ENCODE assay signal across 17 cellular contexts in genomic region chr15:82058517-82059204, GRCh38. TPM values are rescaled to one million over a fixed set of nuclear protein-coding genes. Genes with fewer than 3 reads are reported as not detected.
DNase-seq lines count a peak whose midpoint lies in the region; ATAC-seq and TF ChIP-seq lines count a peak whose summit lies in the region.
"Had no signal": no experiment of that assay in that cellular context is flagged by ENCODE, and none has a peak within 500 bp of the region (broad histone marks: within the 10 kb centered on the region; RNA-seq: fewer than 3 reads in every experiment).

No MANE protein-coding gene starts in this region.

- CTCF ChIA-PET in WTC11 (lab: Charles Lee) = interaction anchor here (0.6 to 2.0 kb wide), 3 partner anchors 12 to 193 kb away, joined by 3 to 22 read pairs (median 10); partner anchors contain the start of gene MEX3B

- H3K14ac ChIP-seq in H9 (ENCODE audit: insufficient read depth, low read length) = no peak overlapping the region

- POLR2A ChIA-PET in WTC11 (lab: Charles Lee) = interaction anchor here (2.3 kb wide), 1 partner anchor 12 kb away, joined by 9 read pairs; no protein-coding TSS in a partner anchor

- H3K27me3 ChIP-seq in H9 (ENCODE audit: insufficient read depth, low read length) (peaks cover 10% of the 10 kb centered on the region; the same call in 1 of the 2 replicates), iPS-18a (ENCODE audit: control insufficient read depth, insufficient read depth, low read length) (peaks cover 74% of the 10 kb centered on the region)
- H3K27me3 ChIP-seq: SJSA1 had no signal

- H3K79me1 ChIP-seq in H9 (ENCODE audit: insufficient read depth, low read depth, low read length, poor library complexity, severe bottlenecking) = no peaks in the 10 kb centered on the region

- no peak overlapping the region for H4K5ac ChIP-seq in H9 (ENCODE audit: insufficient read length, low read depth, low read length)

- H2AK5ac ChIP-seq in H9 (ENCODE audit: insufficient read length, low read length) = no peak overlapping the region

- H3K4me2 ChIP-seq in H9 (ENCODE audit: insufficient read depth, insufficient read length, low read length) = peak overlapping the region; percentile 95

- peak overlapping the region; percentile 49 to 84 for H3K4me3 Mint-ChIP-seq in H9
- peak overlapping the region; percentile 81 for H3K4me3 Mint-ChIP-seq in WTC11
- H3K4me3 Mint-ChIP-seq: CD8-positive, alpha-beta T cell had no signal

- H3K27me3 Mint-ChIP-seq in H9 (ENCODE audit: low read depth) (peaks cover 77% of the 10 kb centered on the region), WTC11 (ENCODE audit: low read depth) (peaks cover 75% of the 10 kb centered on the region)

- H3K9me3 ChIP-seq in H9 (ENCODE audit: control insufficient read depth, low read depth, low read length) (no peaks in the 10 kb centered on the region), iPS-18a (ENCODE audit: control insufficient read depth, low read depth, low read length) (no peaks in the 10 kb centered on the region)
- H3K9me3 ChIP-seq: BE2C, SJSA1 had no signal

- H3T11ph ChIP-seq in H9 (ENCODE audit: low read length) = no peak overlapping the region

- H2BK5ac ChIP-seq in H9 (ENCODE audit: insufficient read length, low read length) = no peak overlapping the region

- H3K9ac ChIP-seq in H9 (ENCODE audit: extremely low read depth, insufficient read length, low read length) = no peak overlapping the region
- H3K9ac ChIP-seq in iPS-18a (ENCODE audit: low read length) = no peak overlapping the region

- peaks cover 29 to 45% of the 10 kb centered on the region in 2 experiments for H3K4me1 Mint-ChIP-seq in H9
- H3K4me1 Mint-ChIP-seq in WTC11 = peaks cover 45% of the 10 kb centered on the region

- no peak overlapping the region for H2BK12ac ChIP-seq in H9 (ENCODE audit: insufficient read length, low read depth, low read length)

- peak; percentile 35 for ATAC-seq in WTC11
- ATAC-seq in GM21367 (IDR thresholded peaks at IDR 0.05; ENCODE audit: unreplicated experiment) = no peak
- no peak for ATAC-seq in sciatic nerve
- ATAC-seq: CD8-positive, alpha-beta T cell; PC-3 had no signal

- H2AFZ ChIP-seq in H9 (ENCODE audit: low read length) = no peak overlapping the region

- H2BK20ac ChIP-seq in H9 (ENCODE audit: low read depth, low read length, poor library complexity, severe bottlenecking) = no peak overlapping the region

- H3K23ac ChIP-seq in H9 (ENCODE audit: insufficient read length, low read depth, low read length) = no peak overlapping the region

- H3K9me3 Mint-ChIP-seq in H9 (no peaks in the 10 kb centered on the region; a peak in 1 of 5 replicates), WTC11 (no peaks in the 10 kb centered on the region)
- H3K9me3 Mint-ChIP-seq: CD8-positive, alpha-beta T cell had no signal

- H3K4me1 ChIP-seq in H9 (ENCODE audit: insufficient read depth, low read length) = peaks cover 17% of the 10 kb centered on the region
- H3K4me1 ChIP-seq in iPS-18a (ENCODE audit: control insufficient read depth, low read depth, low read length) = peaks cover 28% of the 10 kb centered on the region
- H3K4me1 ChIP-seq: BE2C had no signal

- no peaks in the 10 kb centered on the region for H4K20me1 ChIP-seq in H9 (ENCODE audit: control insufficient read depth, insufficient read depth, insufficient read length)

- no peak overlapping the region for H3K4ac ChIP-seq in H9 (ENCODE audit: low read depth, low read length)

- intact Hi-C loops in sciatic nerve (cut with DNase I) = no loop called here

- no peak for DNase-seq in H9
- no peak for DNase-seq in WTC11 (ENCODE audit: low spot score)
- no peak for DNase-seq in A172 (ENCODE audit: low spot score)
- DNase-seq in sciatic nerve (ENCODE audit: low spot score) = no peak
- no peak for DNase-seq in kidney glomerular epithelial cell (lab: John Stamatoyannopoulos, UW)
- DNase-seq: BE2C; CD8-positive, alpha-beta T cell; NCI-H1048; NCI-H146; NCI-H2081; NCI-H510A; NCI-H774; PC-3 had no signal

- H4K8ac ChIP-seq in H9 (replicated peaks; ENCODE audit: insufficient read length, low read depth, low read length) = no peak overlapping the region

- H3K4me3 ChIP-seq in iPS-18a (ENCODE audit: low read length) = peak overlapping the region; percentile 61
- H3K4me3 ChIP-seq: SJSA1 had no signal

- WGBS in H9 (ENCODE audit: extremely low coverage, insufficient read length, low lambda C conversion rate) = 100% methylated on average over 1 of the region's 2 CpGs

- peaks cover 14% of the 10 kb centered on the region for H3K23me2 ChIP-seq in H9 (ENCODE audit: insufficient read length, low read depth, low read length, poor library complexity, severe bottlenecking)

- TF ChIP-seq CTCF in H9 (conservative IDR thresholded peaks at IDR 0.05) (no peak), WTC11 (IDR thresholded peaks at IDR 0.05) (no peak)

- no peak overlapping the region for H2BK120ac ChIP-seq in H9 (ENCODE audit: low read depth, low read length, poor library complexity, severe bottlenecking)

- H3K56ac ChIP-seq in H9 (ENCODE audit: insufficient read length, low read depth, low read length) = no peak overlapping the region

- H3K79me2 ChIP-seq in H9 (ENCODE audit: insufficient read depth, low read length) = no peaks in the 10 kb centered on the region

- H2BK15ac ChIP-seq in H9 (ENCODE audit: low read depth, low read length) = no peak overlapping the region

- H4K91ac ChIP-seq in H9 (ENCODE audit: insufficient read length, low read depth, low read length) = no peak overlapping the region

- H3K36me3 Mint-ChIP-seq in H9 (ENCODE audit: insufficient read depth in 1 of 3, low read depth in 3 of 3) (no peaks in the 10 kb centered on the region; a peak in 1 of 7 replicates), WTC11 (no peaks in the 10 kb centered on the region)
- H3K36me3 Mint-ChIP-seq: CD8-positive, alpha-beta T cell had no signal

- H3K27ac Mint-ChIP-seq in H9 (no peak overlapping the region), WTC11 (no peak overlapping the region)
- H3K27ac Mint-ChIP-seq: CD8-positive, alpha-beta T cell had no signal

- H3K18ac ChIP-seq in H9 (ENCODE audit: insufficient read length, low read depth, low read length) = no peak overlapping the region

- H3K36me3 ChIP-seq in iPS-18a (ENCODE audit: control insufficient read depth, low read depth, low read length) = no peaks in the 10 kb centered on the region
- H3K36me3 ChIP-seq: BE2C, SJSA1 had no signal

- H3K27ac ChIP-seq in H9 (ENCODE audit: insufficient read length, low read depth, low read length) (no peak overlapping the region), iPS-18a (ENCODE audit: low read length) (no peak overlapping the region)
- H3K27ac ChIP-seq: SJSA1 had no signal

TF ChIP-seq in WTC11, 78 proteins besides CTCF, POLR2A, EP300 and RAD21:
- peak; percentile 85; the same call in 1 of the 2 replicates for TF ChIP-seq ZNF263 (CRISPR knock-in tag; IDR thresholded peaks at IDR 0.05; ENCODE audit: low read depth)
- no peak for TF ChIP-seq NR2C2 (CRISPR knock-in tag; IDR thresholded peaks at IDR 0.05)
- 0 out of 2 replicates have a peak, but pooled peaks have one; percentile 14 for TF ChIP-seq ETV6 (CRISPR knock-in tag; IDR thresholded peaks at IDR 0.05)
- TF ChIP-seq, protein P1, sequence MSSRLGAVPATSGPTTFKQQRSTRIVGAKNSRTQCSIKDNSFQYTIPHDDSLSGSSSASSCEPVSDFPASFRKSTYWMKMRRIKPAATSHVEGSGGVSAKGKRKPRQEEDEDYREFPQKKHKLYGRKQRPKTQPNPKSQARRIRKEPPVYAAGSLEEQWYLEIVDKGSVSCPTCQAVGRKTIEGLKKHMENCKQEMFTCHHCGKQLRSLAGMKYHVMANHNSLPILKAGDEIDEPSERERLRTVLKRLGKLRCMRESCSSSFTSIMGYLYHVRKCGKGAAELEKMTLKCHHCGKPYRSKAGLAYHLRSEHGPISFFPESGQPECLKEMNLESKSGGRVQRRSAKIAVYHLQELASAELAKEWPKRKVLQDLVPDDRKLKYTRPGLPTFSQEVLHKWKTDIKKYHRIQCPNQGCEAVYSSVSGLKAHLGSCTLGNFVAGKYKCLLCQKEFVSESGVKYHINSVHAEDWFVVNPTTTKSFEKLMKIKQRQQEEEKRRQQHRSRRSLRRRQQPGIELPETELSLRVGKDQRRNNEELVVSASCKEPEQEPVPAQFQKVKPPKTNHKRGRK (CRISPR knock-in tag; IDR thresholded peaks at IDR 0.05; ENCODE audit: borderline replicate concordance) = peak; percentile 89
- TF ChIP-seq ZNF317 (CRISPR knock-in tag; IDR thresholded peaks at IDR 0.05; ENCODE audit: borderline replicate concordance, low read depth) = no peak

RNA-seq across cellular contexts. Expression of gene MEX3B, which starts 12.8 kb away (rescaled TPM):
- total RNA-seq in H9 (2021) (10.4 and 11.0 TPM in 2 replicates), WTC11 (2021) (8.5 to 8.9 TPM (median 8.8 TPM) in 3 replicates), sciatic nerve (3.3 TPM)
- 4.0 and 4.7 TPM in 2 replicates for total RNA-seq in A172 (2014; rRNA removed; shearing (Covaris generic))
- total RNA-seq: G401 had no signal
